In the genomic region with DNA sequence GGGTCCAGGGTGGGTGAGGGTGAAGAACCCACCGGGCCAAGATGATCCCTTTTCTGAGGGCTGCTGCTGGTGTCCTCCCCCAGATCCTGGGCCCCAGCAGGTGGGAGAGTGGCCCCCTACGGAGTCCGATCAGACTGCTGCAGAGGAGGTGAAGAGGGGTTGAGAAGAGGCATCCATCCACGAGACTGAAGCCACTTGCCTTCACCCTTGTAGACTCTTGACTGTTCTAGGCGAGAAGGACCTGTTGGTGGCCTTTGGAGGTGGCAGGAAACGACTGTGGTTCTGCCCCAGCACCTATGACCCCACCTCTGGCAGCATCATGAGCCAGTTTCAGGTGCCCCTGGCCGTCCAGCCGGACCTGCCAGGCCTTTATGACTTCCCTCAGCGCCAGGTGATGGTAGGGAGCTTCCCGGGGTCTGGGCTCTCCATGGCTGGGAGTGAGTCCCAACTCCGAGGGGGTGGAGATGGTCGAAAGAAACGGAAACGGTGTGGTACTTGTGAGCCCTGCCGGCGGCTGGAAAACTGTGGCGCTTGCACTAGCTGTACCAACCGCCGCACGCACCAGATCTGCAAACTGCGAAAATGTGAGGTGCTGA, we compare ENCODE assay signal across 1 cellular context.
TF ChIP-seq lines count a peak whose summit lies in the region.

No MANE protein-coding gene starts in this region.

TF ChIP-seq in GM23338, 12 proteins besides CTCF, POLR2A, EP300 and RAD21 (continued from another document):
- TF ChIP-seq, protein P1, sequence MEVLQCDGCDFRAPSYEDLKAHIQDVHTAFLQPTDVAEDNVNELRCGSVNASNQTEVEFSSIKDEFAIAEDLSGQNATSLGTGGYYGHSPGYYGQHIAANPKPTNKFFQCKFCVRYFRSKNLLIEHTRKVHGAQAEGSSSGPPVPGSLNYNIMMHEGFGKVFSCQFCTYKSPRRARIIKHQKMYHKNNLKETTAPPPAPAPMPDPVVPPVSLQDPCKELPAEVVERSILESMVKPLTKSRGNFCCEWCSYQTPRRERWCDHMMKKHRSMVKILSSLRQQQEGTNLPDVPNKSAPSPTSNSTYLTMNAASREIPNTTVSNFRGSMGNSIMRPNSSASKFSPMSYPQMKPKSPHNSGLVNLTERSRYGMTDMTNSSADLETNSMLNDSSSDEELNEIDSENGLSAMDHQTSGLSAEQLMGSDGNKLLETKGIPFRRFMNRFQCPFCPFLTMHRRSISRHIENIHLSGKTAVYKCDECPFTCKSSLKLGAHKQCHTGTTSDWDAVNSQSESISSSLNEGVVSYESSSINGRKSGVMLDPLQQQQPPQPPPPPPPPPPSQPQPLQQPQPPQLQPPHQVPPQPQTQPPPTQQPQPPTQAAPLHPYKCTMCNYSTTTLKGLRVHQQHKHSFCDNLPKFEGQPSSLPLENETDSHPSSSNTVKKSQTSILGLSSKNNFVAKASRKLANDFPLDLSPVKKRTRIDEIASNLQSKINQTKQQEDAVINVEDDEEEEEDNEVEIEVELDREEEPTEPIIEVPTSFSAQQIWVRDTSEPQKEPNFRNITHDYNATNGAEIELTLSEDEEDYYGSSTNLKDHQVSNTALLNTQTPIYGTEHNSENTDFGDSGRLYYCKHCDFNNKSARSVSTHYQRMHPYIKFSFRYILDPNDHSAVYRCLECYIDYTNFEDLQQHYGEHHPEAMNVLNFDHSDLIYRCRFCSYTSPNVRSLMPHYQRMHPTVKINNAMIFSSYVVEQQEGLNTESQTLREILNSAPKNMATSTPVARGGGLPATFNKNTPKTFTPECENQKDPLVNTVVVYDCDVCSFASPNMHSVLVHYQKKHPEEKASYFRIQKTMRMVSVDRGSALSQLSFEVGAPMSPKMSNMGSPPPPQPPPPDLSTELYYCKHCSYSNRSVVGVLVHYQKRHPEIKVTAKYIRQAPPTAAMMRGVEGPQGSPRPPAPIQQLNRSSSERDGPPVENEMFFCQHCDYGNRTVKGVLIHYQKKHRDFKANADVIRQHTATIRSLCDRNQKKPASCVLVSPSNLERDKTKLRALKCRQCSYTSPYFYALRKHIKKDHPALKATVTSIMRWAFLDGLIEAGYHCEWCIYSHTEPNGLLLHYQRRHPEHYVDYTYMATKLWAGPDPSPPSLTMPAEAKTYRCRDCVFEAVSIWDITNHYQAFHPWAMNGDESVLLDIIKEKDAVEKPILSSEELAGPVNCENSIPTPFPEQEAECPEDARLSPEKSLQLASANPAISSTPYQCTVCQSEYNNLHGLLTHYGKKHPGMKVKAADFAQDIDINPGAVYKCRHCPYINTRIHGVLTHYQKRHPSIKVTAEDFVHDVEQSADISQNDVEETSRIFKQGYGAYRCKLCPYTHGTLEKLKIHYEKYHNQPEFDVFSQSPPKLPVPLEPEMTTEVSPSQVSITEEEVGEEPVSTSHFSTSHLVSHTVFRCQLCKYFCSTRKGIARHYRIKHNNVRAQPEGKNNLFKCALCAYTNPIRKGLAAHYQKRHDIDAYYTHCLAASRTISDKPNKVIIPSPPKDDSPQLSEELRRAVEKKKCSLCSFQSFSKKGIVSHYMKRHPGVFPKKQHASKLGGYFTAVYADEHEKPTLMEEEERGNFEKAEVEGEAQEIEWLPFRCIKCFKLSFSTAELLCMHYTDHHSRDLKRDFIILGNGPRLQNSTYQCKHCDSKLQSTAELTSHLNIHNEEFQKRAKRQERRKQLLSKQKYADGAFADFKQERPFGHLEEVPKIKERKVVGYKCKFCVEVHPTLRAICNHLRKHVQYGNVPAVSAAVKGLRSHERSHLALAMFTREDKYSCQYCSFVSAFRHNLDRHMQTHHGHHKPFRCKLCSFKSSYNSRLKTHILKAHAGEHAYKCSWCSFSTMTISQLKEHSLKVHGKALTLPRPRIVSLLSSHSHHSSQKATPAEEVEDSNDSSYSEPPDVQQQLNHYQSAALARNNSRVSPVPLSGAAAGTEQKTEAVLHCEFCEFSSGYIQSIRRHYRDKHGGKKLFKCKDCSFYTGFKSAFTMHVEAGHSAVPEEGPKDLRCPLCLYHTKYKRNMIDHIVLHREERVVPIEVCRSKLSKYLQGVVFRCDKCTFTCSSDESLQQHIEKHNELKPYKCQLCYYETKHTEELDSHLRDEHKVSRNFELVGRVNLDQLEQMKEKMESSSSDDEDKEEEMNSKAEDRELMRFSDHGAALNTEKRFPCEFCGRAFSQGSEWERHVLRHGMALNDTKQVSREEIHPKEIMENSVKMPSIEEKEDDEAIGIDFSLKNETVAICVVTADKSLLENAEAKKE (CRISPR knock-in tag; IDR thresholded peaks at IDR 0.05) = no peak
- TF ChIP-seq, protein P2, sequence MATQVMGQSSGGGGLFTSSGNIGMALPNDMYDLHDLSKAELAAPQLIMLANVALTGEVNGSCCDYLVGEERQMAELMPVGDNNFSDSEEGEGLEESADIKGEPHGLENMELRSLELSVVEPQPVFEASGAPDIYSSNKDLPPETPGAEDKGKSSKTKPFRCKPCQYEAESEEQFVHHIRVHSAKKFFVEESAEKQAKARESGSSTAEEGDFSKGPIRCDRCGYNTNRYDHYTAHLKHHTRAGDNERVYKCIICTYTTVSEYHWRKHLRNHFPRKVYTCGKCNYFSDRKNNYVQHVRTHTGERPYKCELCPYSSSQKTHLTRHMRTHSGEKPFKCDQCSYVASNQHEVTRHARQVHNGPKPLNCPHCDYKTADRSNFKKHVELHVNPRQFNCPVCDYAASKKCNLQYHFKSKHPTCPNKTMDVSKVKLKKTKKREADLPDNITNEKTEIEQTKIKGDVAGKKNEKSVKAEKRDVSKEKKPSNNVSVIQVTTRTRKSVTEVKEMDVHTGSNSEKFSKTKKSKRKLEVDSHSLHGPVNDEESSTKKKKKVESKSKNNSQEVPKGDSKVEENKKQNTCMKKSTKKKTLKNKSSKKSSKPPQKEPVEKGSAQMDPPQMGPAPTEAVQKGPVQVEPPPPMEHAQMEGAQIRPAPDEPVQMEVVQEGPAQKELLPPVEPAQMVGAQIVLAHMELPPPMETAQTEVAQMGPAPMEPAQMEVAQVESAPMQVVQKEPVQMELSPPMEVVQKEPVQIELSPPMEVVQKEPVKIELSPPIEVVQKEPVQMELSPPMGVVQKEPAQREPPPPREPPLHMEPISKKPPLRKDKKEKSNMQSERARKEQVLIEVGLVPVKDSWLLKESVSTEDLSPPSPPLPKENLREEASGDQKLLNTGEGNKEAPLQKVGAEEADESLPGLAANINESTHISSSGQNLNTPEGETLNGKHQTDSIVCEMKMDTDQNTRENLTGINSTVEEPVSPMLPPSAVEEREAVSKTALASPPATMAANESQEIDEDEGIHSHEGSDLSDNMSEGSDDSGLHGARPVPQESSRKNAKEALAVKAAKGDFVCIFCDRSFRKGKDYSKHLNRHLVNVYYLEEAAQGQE (IDR thresholded peaks at IDR 0.05; ENCODE audit: unreplicated experiment) = no peak
- no peak for TF ChIP-seq EZH2phosphoT487 (IDR thresholded peaks at IDR 0.05; ENCODE audit: unreplicated experiment)
- no peak for TF ChIP-seq ZNF114 (CRISPR knock-in tag; IDR thresholded peaks at IDR 0.05)
